Comparison of ENCODE assay signal across 8 cellular contexts in the genomic region with DNA sequence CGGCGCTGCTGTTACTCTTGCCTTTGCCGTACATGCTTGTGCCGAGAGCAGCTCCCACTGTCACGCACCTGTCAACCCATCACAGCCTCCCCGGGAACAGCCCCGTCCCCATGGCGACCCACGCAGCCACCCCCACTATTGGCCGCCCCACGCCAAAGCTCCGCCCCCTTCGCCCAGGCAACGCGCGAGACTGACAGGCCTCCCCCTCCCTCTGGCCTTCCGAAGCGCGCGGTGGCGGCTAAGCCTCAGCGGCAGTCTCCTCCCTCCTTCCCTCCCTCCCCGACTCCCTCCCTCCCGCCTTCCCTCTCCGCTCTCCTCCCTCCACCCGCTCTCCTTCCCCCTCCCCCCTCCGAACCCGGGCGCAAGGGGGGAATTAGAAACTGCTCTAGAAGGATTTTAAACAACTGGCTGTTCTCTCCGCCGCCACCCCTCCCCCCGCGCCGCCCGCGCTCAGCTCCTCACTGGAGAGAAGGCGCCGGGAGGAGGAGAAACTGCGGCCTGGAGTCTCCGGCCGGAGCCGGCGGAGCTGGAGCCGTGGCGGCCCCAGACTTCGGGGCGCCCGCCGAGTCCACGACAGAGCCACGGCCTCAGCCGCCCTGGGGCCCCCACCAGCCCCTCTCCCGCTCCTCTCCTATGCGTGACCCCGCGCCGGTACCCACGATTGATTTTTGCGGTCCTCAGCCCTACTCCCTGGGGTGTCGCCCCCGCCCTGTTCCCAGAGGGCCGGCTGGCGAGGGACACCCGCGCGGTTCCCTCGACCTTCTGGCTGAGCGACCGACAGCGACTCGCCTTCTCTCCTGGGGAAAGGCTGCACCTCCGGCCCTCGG. TPM values are rescaled to one million over a fixed set of nuclear protein-coding genes. Genes with fewer than 3 reads are reported as not detected.
DNase-seq lines count a peak whose midpoint lies in the region; ATAC-seq, FAIRE-seq and TF ChIP-seq lines count a peak whose summit lies in the region.

A gene (minus strand): TSS at position 89 of the 827 bp plus-strand sequence. CDS start 55 bp downstream, at position 34.

- peak within 1 kb of the TSS; percentile 71 for H3K4me3 ChIP-seq in BJ (ENCODE audit: low read depth, low read length)

- H3K27ac ChIP-seq in cingulate gyrus (ENCODE audit: low read depth, low read length) (peak within 1 kb of the TSS; percentile 96), layer of hippocampus (ENCODE audit: low read depth, low read length) (peak within 1 kb of the TSS; percentile 98)

- DNase-seq in BJ (ENCODE audit: low read depth) = peak; percentile 89
- peak; percentile 88 for DNase-seq in GM19239 (ENCODE audit: insufficient read length, low spot score)
- peak; percentile 91 for DNase-seq in NCI-H510A treated with DMSO at 0.1 percent for 48 hours (lab: John Stamatoyannopoulos, UW)
- peak; percentile 99 to 100 for DNase-seq in activated CD4-positive, alpha-beta T cell treated with anti-CD3 and anti-CD28 coated beads for 4 hours
- DNase-seq in stimulated activated CD4-positive, alpha-beta T cell treated with anti-CD3 and anti-CD28 coated beads, Interleukin-1b, Interleukin-23, amount 100 ng/mL, for 24 hours (ENCODE audit: low read depth in 4 of 4, low spot score in 1 of 4) = peak; percentile 96 to 98 (median 97)

- H3K27me3 ChIP-seq in BJ (ENCODE audit: control insufficient read depth, insufficient read depth, low read length) (no peaks in the 10 kb centered on the region), layer of hippocampus (ENCODE audit: control insufficient read depth, insufficient read depth, low read length) (no peaks in the 10 kb centered on the region)

- peak; percentile 62 for ATAC-seq in HG03442 (IDR thresholded peaks at IDR 0.05; ENCODE audit: unreplicated experiment)

- H3K36me3 ChIP-seq in BJ (ENCODE audit: control insufficient read depth, insufficient read depth, low read length) = no peaks in the 10 kb centered on the region

- no peak for TF ChIP-seq CTCF in BJ (IDR thresholded peaks at IDR 0.05; ENCODE audit: insufficient read depth, low read depth, low read length)

- POLR2A ChIA-PET in BJ (lab: Charles Lee) = interaction anchor here (0.5 to 2.4 kb wide), 4 partner anchors 74 to 520 kb away, joined by 3 to 26 read pairs (median 3); no protein-coding TSS in a partner anchor

- FAIRE-seq in GM19239 (lab: Jason Lieb, UNC) = peak; percentile 95

- CTCF ChIA-PET in BJ (lab: Yijun Ruan, JAX) = interaction anchor here (0.6 to 3.6 kb wide), 11 partner anchors 36 to 414 kb away, joined by 3 to 20 read pairs (median 3); no protein-coding TSS in a partner anchor

RNA-seq across cellular contexts. Expression of the gene that starts here (rescaled TPM):
- 68.8 and 69.2 TPM in 2 replicates for polyA plus RNA-seq in BJ (2011; rRNA removed)
- polyA minus RNA-seq in BJ (2011; rRNA and poly(A)+ RNA removed) = 38.5 and 56.3 TPM in 2 replicates

Comparison
In these comparisons a context has a peak if more than half of its experiments do, and no peak if none do; other contexts are left out.
1. Peak in every context shown above with its lines: DNase-seq, ATAC-seq, H3K4me3 ChIP-seq and H3K27ac ChIP-seq.